ENCODE assay signal across 1 cellular context in genomic region chr7:2757904-2758672, GRCh38.
TF ChIP-seq lines count a peak whose summit lies in the region.

No MANE protein-coding gene starts in this region.

TF ChIP-seq in K562, 482 proteins besides CTCF, POLR2A, EP300 and RAD21 (continued from another document and continues in another):
- TF ChIP-seq ARID4B (CRISPR knock-in tag; IDR thresholded peaks at IDR 0.05), result no peak
- TF ChIP-seq PML (IDR thresholded peaks at IDR 0.05; ENCODE audit: low read length), result peak; percentile 54; the same call in 1 of the 2 replicates
- peak; percentile 97 for TF ChIP-seq JUN (IDR thresholded peaks at IDR 0.05; ENCODE audit: borderline replicate concordance, low read depth, low read length)
- no peak for TF ChIP-seq JUN (CRISPR knock-in tag; IDR thresholded peaks at IDR 0.05; ENCODE audit: borderline replicate concordance)
- no peak for TF ChIP-seq ZBTB17 (CRISPR knock-in tag; IDR thresholded peaks at IDR 0.05)
- no peak; the same call in 1 of the 2 replicates for TF ChIP-seq ZKSCAN1 (IDR thresholded peaks at IDR 0.05; ENCODE audit: low read depth, low read length)
- no peak for TF ChIP-seq ATF2 (CRISPR knock-in tag; IDR thresholded peaks at IDR 0.05)
- peak in 1 of 2 experiments; percentile 91; a peak in 2 of 3 replicates for TF ChIP-seq CBX3 (IDR thresholded peaks at IDR 0.05; ENCODE audit: borderline replicate concordance in 1 of 2, low read length in 2 of 2)
- TF ChIP-seq NCOA1 (IDR thresholded peaks at IDR 0.05; ENCODE audit: low read depth), result peak; percentile 89
- TF ChIP-seq CGGBP1 (CRISPR knock-in tag; IDR thresholded peaks at IDR 0.05), result no peak
- TF ChIP-seq PPARD (CRISPR knock-in tag; IDR thresholded peaks at IDR 0.05), result no peak
- TF ChIP-seq ZNF347 (CRISPR knock-in tag; IDR thresholded peaks at IDR 0.05; ENCODE audit: low read depth), result no peak
- peak; percentile 99 for TF ChIP-seq JUNB (CRISPR knock-in tag; conservative IDR thresholded peaks at IDR 0.05)
- TF ChIP-seq RREB1 (CRISPR knock-in tag; IDR thresholded peaks at IDR 0.05), result no peak
- TF ChIP-seq NEUROD1 (IDR thresholded peaks at IDR 0.05; ENCODE audit: borderline replicate concordance, low read depth, low read length, partially characterized antibody), result peak; percentile 12
- no peak for TF ChIP-seq DLX4 (CRISPR knock-in tag; IDR thresholded peaks at IDR 0.05)
- TF ChIP-seq ADNP (tag; IDR thresholded peaks at IDR 0.05), result peak; percentile 8; the same call in 1 of the 2 replicates
- no peak for TF ChIP-seq ARHGAP35 (IDR thresholded peaks at IDR 0.05; ENCODE audit: partially characterized antibody)
- no peak for TF ChIP-seq CHD2 (IDR thresholded peaks at IDR 0.05; ENCODE audit: low read depth, low read length)
- no peak for TF ChIP-seq PCBP1 (IDR thresholded peaks at IDR 0.05; ENCODE audit: low read depth, low read length, poor library complexity, severe bottlenecking)
- TF ChIP-seq LARP7 (IDR thresholded peaks at IDR 0.05), result no peak
- no peak for TF ChIP-seq ZSCAN29 (IDR thresholded peaks at IDR 0.05)
- no peak for TF ChIP-seq HNRNPL (IDR thresholded peaks at IDR 0.05; ENCODE audit: low read depth, low read length)
- TF ChIP-seq KLF16 (IDR thresholded peaks at IDR 0.05), result 0 out of 2 replicates have a peak, but pooled peaks have one; percentile 14
- TF ChIP-seq ZNF586 (CRISPR knock-in tag; conservative IDR thresholded peaks at IDR 0.05), result no peak
- TF ChIP-seq SIN3A (IDR thresholded peaks at IDR 0.05; ENCODE audit: borderline replicate concordance in 2 of 2, control insufficient read depth in 1 of 2, low read depth in 2 of 2, low read length in 2 of 2), result 0 out of 4 replicates have a peak, but pooled peaks of 1 of the 2 experiments have one; percentile 34
- no peak for TF ChIP-seq XRCC4 (IDR thresholded peaks at IDR 0.05; ENCODE audit: extremely low read depth, insufficient read depth, insufficient read length)
- TF ChIP-seq FOXJ2 (tag; IDR thresholded peaks at IDR 0.05), result peak; percentile 79
- TF ChIP-seq SMARCE1 (IDR thresholded peaks at IDR 0.05), result peak; percentile 97
- TF ChIP-seq SRSF9 (IDR thresholded peaks at IDR 0.05; ENCODE audit: borderline replicate concordance, low read depth, low read length), result no peak
- TF ChIP-seq GATA2 (CRISPR knock-in tag; IDR thresholded peaks at IDR 0.05), result peak; percentile 83
- TF ChIP-seq HMG20B (CRISPR knock-in tag; IDR thresholded peaks at IDR 0.05), result no peak
- TF ChIP-seq HBP1 (CRISPR knock-in tag; IDR thresholded peaks at IDR 0.05), result peak; percentile 5; the same call in 1 of the 2 replicates
- 0 out of 2 replicates have a peak, but pooled peaks have one; percentile 28 for TF ChIP-seq SPI1 (IDR thresholded peaks at IDR 0.05; ENCODE audit: borderline replicate concordance, low read depth, low read length)
- no peak for TF ChIP-seq CEBPZ (IDR thresholded peaks at IDR 0.05; ENCODE audit: borderline replicate concordance, low read depth, low read length)
- TF ChIP-seq ATF6 (CRISPR knock-in tag; IDR thresholded peaks at IDR 0.05), result peak; percentile 76; the same call in 1 of the 2 replicates
- TF ChIP-seq SAFB2 (IDR thresholded peaks at IDR 0.05; ENCODE audit: borderline replicate concordance, low read depth, low read length, severe bottlenecking), result no peak
- TF ChIP-seq U2AF2 (optimal IDR thresholded peaks at IDR 0.05; ENCODE audit: low read depth, low read length), result no peak
- TF ChIP-seq ZNF507 (tag; conservative IDR thresholded peaks at IDR 0.05), result no peak
- TF ChIP-seq ERF (CRISPR knock-in tag; IDR thresholded peaks at IDR 0.05), result no peak
